Comparison of ENCODE assay signal across 1 cellular context in genomic region chr6:83193747-83194582, GRCh38.
TF ChIP-seq lines count a peak whose summit lies in the region.

No MANE protein-coding gene starts in this region.

TF ChIP-seq in WTC11, 78 proteins besides CTCF, POLR2A, EP300 and RAD21 (continued from another document):
- 0 out of 2 replicates have a peak, but pooled peaks have one; percentile 48 for TF ChIP-seq HMGXB4 (CRISPR knock-in tag; IDR thresholded peaks at IDR 0.05)
- TF ChIP-seq AFF4 (CRISPR knock-in tag; IDR thresholded peaks at IDR 0.05; ENCODE audit: borderline replicate concordance) = no peak
- TF ChIP-seq MXD4 (CRISPR knock-in tag; IDR thresholded peaks at IDR 0.05; ENCODE audit: borderline replicate concordance) = no peak
